ENCODE assay signal across 8 cellular contexts in genomic region chr6:154732824-154733609, GRCh38. TPM values are rescaled to one million over a fixed set of nuclear protein-coding genes. Genes with fewer than 3 reads are reported as not detected.
DNase-seq lines count a peak whose midpoint lies in the region; ATAC-seq and TF ChIP-seq lines count a peak whose summit lies in the region.

Gene SCAF8, plus strand, starts transcription at chr6:154733416. Its CDS starts 485 bp downstream, at chr6:154733901.

- DNase-seq in NCI-H2107 treated with DMSO at 0.1 percent for 48 hours (lab: John Stamatoyannopoulos, UW; ENCODE audit: unreplicated experiment) (peak; percentile 72), WERI-Rb-1 (peak; percentile 72), breast epithelium (ENCODE audit: low spot score in 2 of 2) (peak; percentile 67 to 77), iPS-NIHi7 (ENCODE audit: extremely low spot score) (peak; percentile 85), smooth muscle cell of the brain vasculature (ENCODE audit: low read depth, low spot score) (peak; percentile 45)

- peak within 1 kb of the TSS; percentile 90 for H3K27ac ChIP-seq in ACC112 (ENCODE audit: low read depth, low read length)
- peak within 1 kb of the TSS; percentile 99 for H3K27ac ChIP-seq in WERI-Rb-1
- peak within 1 kb of the TSS; percentile 100 for H3K27ac ChIP-seq in breast epithelium

- peak within 1 kb of the TSS; percentile 82 for H2AFZ ChIP-seq in ACC112 (ENCODE audit: low read length, unreplicated experiment)

- peaks cover 39% of the 10 kb centered on the region for H3K79me2 ChIP-seq in ACC112 (ENCODE audit: control insufficient read depth, insufficient read depth, low read length, unreplicated experiment)

- TF ChIP-seq POLR2A in breast epithelium (IDR thresholded peaks at IDR 0.05), result no peak

- H3K4me3 ChIP-seq in ACC112 (ENCODE audit: low read depth, low read length) (peak within 1 kb of the TSS; percentile 89), WERI-Rb-1 (ENCODE audit: low read depth, low read length) (peak within 1 kb of the TSS; percentile 67), breast epithelium (peak within 1 kb of the TSS; percentile 91 to 97 (median 94))

- no peaks in the 10 kb centered on the region for H3K27me3 ChIP-seq in ACC112 (ENCODE audit: insufficient read depth, low read length)
- H3K27me3 ChIP-seq in WERI-Rb-1 (ENCODE audit: insufficient read depth, low read depth, severe bottlenecking), result no peaks in the 10 kb centered on the region
- no peaks in the 10 kb centered on the region for H3K27me3 ChIP-seq in breast epithelium

- intact Hi-C loops in breast epithelium (cut with DNase I; ENCODE audit: low total_unique reads), result no loop called here

- TF ChIP-seq CTCF in WERI-Rb-1 (IDR thresholded peaks at IDR 0.05; ENCODE audit: low read depth, low read length) (peak; percentile 87), breast epithelium (IDR thresholded peaks at IDR 0.05) (peak in 2 of 3 donors; percentile 63 to 91)

- H3K4me1 ChIP-seq in ACC112 (ENCODE audit: control insufficient read depth, insufficient read depth, low read length, unreplicated experiment) (peaks cover 29% of the 10 kb centered on the region), breast epithelium (peaks cover 0 to 6% of the 10 kb centered on the region in 2 donors)

- ATAC-seq in GM18511 (IDR thresholded peaks at IDR 0.05; ENCODE audit: unreplicated experiment) (peak; percentile 81), HG03025 (IDR thresholded peaks at IDR 0.05; ENCODE audit: low FRiP score, unreplicated experiment) (peak; percentile 85)

- H3K36me3 ChIP-seq in ACC112 (ENCODE audit: insufficient read depth, low read length) (no peaks in the 10 kb centered on the region), WERI-Rb-1 (peaks cover 22% of the 10 kb centered on the region), breast epithelium (no peaks in the 10 kb centered on the region)

- no peaks in the 10 kb centered on the region for H3K9me3 ChIP-seq in WERI-Rb-1 (ENCODE audit: severe bottlenecking)
- H3K9me3 ChIP-seq in breast epithelium, result no peaks in the 10 kb centered on the region

RNA-seq across cellular contexts. Expression of gene SCAF8, which starts in this region (rescaled TPM):
- 10 to 100 TPM; 38.9 to 58.0 (median 41.0) TPM for total RNA-seq in breast epithelium

Comparison
In these comparisons a context has a peak if more than half of its experiments do, and no peak if none do; other contexts are left out.
1. Peak in every context shown above with its lines: DNase-seq, ATAC-seq, H3K4me3 ChIP-seq and H3K27ac ChIP-seq.